Comparison of ENCODE assay signal across 8 cellular contexts in genomic region chr2:54889053-54889452, GRCh38.
"Had no signal": no experiment of that assay in that cellular context is flagged by ENCODE, and none has a peak within 500 bp of the region (broad histone marks: within the 10 kb centered on the region; RNA-seq: fewer than 3 reads in every experiment).

No MANE protein-coding gene starts in this region.

- H3K4me3 Mint-ChIP-seq: IgD-negative memory B cell had no signal

- H3K9ac ChIP-seq: KMS-11 had no signal

- ATAC-seq: HepG2 had no signal

- DNase-seq: IMR-90, KBM-7, KG1 had no signal

- H3K27me3 Mint-ChIP-seq: IgD-negative memory B cell had no signal

- FAIRE-seq: HepG2, HTR-8/SVneo had no signal

- H3K27ac ChIP-seq: HL-60, KMS-11 had no signal

- H3K27ac Mint-ChIP-seq: IgD-negative memory B cell had no signal

- H3K4me1 Mint-ChIP-seq: IgD-negative memory B cell had no signal

- H3K4me2 ChIP-seq: KMS-11 had no signal
